21 cellular contexts compared by ENCODE assay signal in genomic region chr12:86158956-86159355, GRCh38.
DNase-seq lines count a peak whose midpoint lies in the region; FAIRE-seq and TF ChIP-seq lines count a peak whose summit lies in the region.
"Had no signal": no experiment of that assay in that cellular context is flagged by ENCODE, and none has a peak within 500 bp of the region (broad histone marks: within the 10 kb centered on the region; RNA-seq: fewer than 3 reads in every experiment).

No MANE protein-coding gene starts in this region.

- no peak overlapping the region for H3K4me3 Mint-ChIP-seq in Caco-2 (ENCODE audit: unreplicated experiment)
- H3K4me3 Mint-ChIP-seq: CD4-positive, alpha-beta T cell; HFFc6 had no signal

- POLR2A ChIA-PET in Caco-2 (lab: Charles Lee) = no interaction called here

- DNase-seq in H54 (ENCODE audit: insufficient read length, low spot score) (no peak), NCI-H226 (peak; percentile 88), choroid plexus epithelial cell (ENCODE audit: low read depth) (peak; percentile 7), kidney tubule cell (ENCODE audit: low spot score) (peak; percentile 13), iPS-NIHi7 (ENCODE audit: extremely low spot score) (no peak), GM19239 (ENCODE audit: insufficient read length, low spot score) (no peak), Caco-2 (no peak)
- DNase-seq: CD4-positive, alpha-beta T cell; COR-L47; DMS 273 treated with DMSO at 0.1 percent for 48 hours; DMS79 treated with DMSO at 0.1 percent for 48 hours; HFFc6; NCI-H1105; NCI-H146; NCI-H2029; NCI-H526; Peyer's patch had no signal

- no peaks in the 10 kb centered on the region for H3K4me1 ChIP-seq in Caco-2
- H3K4me1 ChIP-seq: Peyer's patch, SJSA1 had no signal

- peaks cover 4% of the 10 kb centered on the region for H3K27me3 Mint-ChIP-seq in Caco-2 (ENCODE audit: insufficient read depth, unreplicated experiment)
- H3K27me3 Mint-ChIP-seq: CD4-positive, alpha-beta T cell had no signal

- CTCF ChIA-PET in Caco-2 (lab: Charles Lee) = no interaction called here

- TF ChIP-seq CTCF in choroid plexus epithelial cell (conservative IDR thresholded peaks at IDR 0.05; ENCODE audit: low read depth, low read length) (no peak), Caco-2 (IDR thresholded peaks at IDR 0.05; ENCODE audit: insufficient read depth in 1 of 2, low read depth in 1 of 2, low read length in 1 of 2, severe bottlenecking in 1 of 2, unreplicated experiment in 1 of 2) (no peak)

- H3K9me3 Mint-ChIP-seq in Caco-2 (ENCODE audit: unreplicated experiment) = no peaks in the 10 kb centered on the region

- H3K36me3 Mint-ChIP-seq in Caco-2 (ENCODE audit: insufficient read depth, unreplicated experiment) = no peaks in the 10 kb centered on the region

- H3K36me3 ChIP-seq in Caco-2 (ENCODE audit: control insufficient read depth, insufficient read depth, low read length) = no peaks in the 10 kb centered on the region
- H3K36me3 ChIP-seq: BLaER1, Peyer's patch, SJSA1 had no signal

- H3K27me3 ChIP-seq in Caco-2 (replicated peaks; ENCODE audit: control insufficient read depth, insufficient read depth, low read length) = no peaks in the 10 kb centered on the region
- H3K27me3 ChIP-seq: BLaER1, Peyer's patch, SJSA1 had no signal

- FAIRE-seq in H54 (lab: Jason Lieb, UNC) (peak; percentile 66), GM19239 (lab: Jason Lieb, UNC) (no peak)
- FAIRE-seq: GM12878, K562 had no signal

- H3K27ac Mint-ChIP-seq in Caco-2 (ENCODE audit: unreplicated experiment) = no peak overlapping the region
- H3K27ac Mint-ChIP-seq: CD4-positive, alpha-beta T cell; HFFc6 had no signal

- no TSS peak for BruUV-seq in Caco-2 (replicated peaks; lab: Mats Ljungman, UMichigan)

- no peaks in the 10 kb centered on the region for H3K9me3 ChIP-seq in Caco-2
- H3K9me3 ChIP-seq: BLaER1, Peyer's patch, SJSA1 had no signal

- intact Hi-C loops in Caco-2 (cut with micrococcal nuclease; ENCODE audit: unreplicated experiment) = no loop called here

- H3K4me1 Mint-ChIP-seq in Caco-2 (ENCODE audit: low read depth, unreplicated experiment) = no peaks in the 10 kb centered on the region

- no peak overlapping the region for H3K4me3 ChIP-seq in choroid plexus epithelial cell (ENCODE audit: low read depth, low read length)
- no peak overlapping the region for H3K4me3 ChIP-seq in Caco-2 (ENCODE audit: low read depth, low read length)
- H3K4me3 ChIP-seq: BLaER1, GM12878, K562, Peyer's patch, SJSA1 had no signal

- no peak for TF ChIP-seq POLR2A in H54 (IDR thresholded peaks at IDR 0.05; ENCODE audit: low read depth, low read length)

Comparison
In these comparisons a context has a peak if more than half of its experiments do, and no peak if none do; other contexts are left out.
1. DNase-seq: peak in NCI-H226 (single experiment), choroid plexus epithelial cell (single experiment) and kidney tubule cell (single experiment); none in H54 (single experiment), iPS-NIHi7 (single experiment), GM19239 (single experiment) and Caco-2 (0 of 2).